ENCODE assay signal across 1 cellular context in genomic region chr11:71488086-71488967, GRCh38.
TF ChIP-seq lines count a peak whose summit lies in the region.

No MANE protein-coding gene starts in this region.

TF ChIP-seq in HepG2, 621 proteins besides CTCF, POLR2A, EP300 and RAD21:
- no peak for TF ChIP-seq MYC (CRISPR knock-in tag; IDR thresholded peaks at IDR 0.05; ENCODE audit: borderline replicate concordance)
- 0 out of 2 replicates have a peak, but pooled peaks have one; percentile 26 for TF ChIP-seq ZNF770 (CRISPR knock-in tag; IDR thresholded peaks at IDR 0.05)
